ENCODE assay signal across 8 cellular contexts in the genomic region with DNA sequence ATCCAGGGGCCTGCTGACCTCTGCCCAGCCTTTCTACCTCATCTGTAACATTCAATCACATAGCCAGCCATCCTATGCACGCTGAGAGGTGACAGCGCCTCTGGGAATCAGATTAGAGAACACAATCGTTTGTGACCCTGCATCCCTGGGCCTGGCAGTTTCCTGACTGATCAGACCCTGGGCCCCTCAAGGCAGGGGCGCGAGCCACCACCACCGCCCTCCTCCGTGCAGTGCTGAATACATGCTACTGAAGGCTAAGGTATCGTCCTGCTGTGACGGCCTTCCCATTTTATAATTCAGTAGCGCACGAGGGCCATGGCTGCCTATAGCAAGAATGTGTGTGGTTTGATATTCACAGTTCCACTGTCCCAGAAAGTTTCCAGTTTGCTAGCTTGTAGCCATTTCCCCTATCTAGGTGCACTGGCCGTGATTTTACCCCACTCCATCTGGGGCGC. TPM values are rescaled to one million over a fixed set of nuclear protein-coding genes. Genes with fewer than 3 reads are reported as not detected.
DNase-seq lines count a peak whose midpoint lies in the region; ATAC-seq lines count a peak whose summit lies in the region.

No MANE protein-coding gene starts in this region.

- POLR2A ChIA-PET in naive thymus-derived CD4-positive, alpha-beta T cell (lab: Charles Lee), result interaction anchor here (1.8 kb wide), 1 partner anchor 9 kb away, joined by 9 read pairs; no protein-coding TSS in a partner anchor

- peak; percentile 69 for DNase-seq in NCI-H69 (lab: John Stamatoyannopoulos, UW)
- peak; percentile 70 for DNase-seq in ecto neural progenitor cell (ENCODE audit: low spot score)
- DNase-seq in naive thymus-derived CD4-positive, alpha-beta T cell, result peak in 2 of 9 donors; percentile 4 to 20
- no peak for DNase-seq in mesenteric fat pad (ENCODE audit: low spot score)
- no peak for DNase-seq in NCI-H510A (lab: John Stamatoyannopoulos, UW)

- peaks cover 14% of the 10 kb centered on the region; the same call in 1 of the 2 replicates for H3K4me1 ChIP-seq in ES-I3 (ENCODE audit: insufficient read depth, low read length)
- peaks cover 7 to 9% of the 10 kb centered on the region in 2 donors for H3K4me1 ChIP-seq in naive thymus-derived CD4-positive, alpha-beta T cell (ENCODE audit: control insufficient read depth in 2 of 2, insufficient read depth in 2 of 2, low read length in 2 of 2)

- H3K27me3 Mint-ChIP-seq in naive thymus-derived CD4-positive, alpha-beta T cell, result peaks cover 0 to 20% (median 0%) of the 10 kb centered on the region in 5 donors

- peak overlapping the region; percentile 66 to 95 (median 89) for H3K27ac Mint-ChIP-seq in naive thymus-derived CD4-positive, alpha-beta T cell

- peak overlapping the region; percentile 50 for H3K4me3 ChIP-seq in naive thymus-derived CD4-positive, alpha-beta T cell (ENCODE audit: low read length)

- no peak for ATAC-seq in naive thymus-derived CD4-positive, alpha-beta T cell
- ATAC-seq in GM18870 (IDR thresholded peaks at IDR 0.05; ENCODE audit: unreplicated experiment) (no peak), esophagus mucosa (no peak)

- H3K27me3 ChIP-seq in naive thymus-derived CD4-positive, alpha-beta T cell (ENCODE audit: control insufficient read depth in 2 of 2, insufficient read depth in 2 of 2, low read length in 2 of 2), result no peaks in the 10 kb centered on the region

- H3K27ac ChIP-seq in naive thymus-derived CD4-positive, alpha-beta T cell (ENCODE audit: low read depth, low read length), result no peak overlapping the region

- peaks cover 0 to 2% (median 0%) of the 10 kb centered on the region in 11 donors for H3K9me3 Mint-ChIP-seq in naive thymus-derived CD4-positive, alpha-beta T cell

- CTCF ChIA-PET in naive thymus-derived CD4-positive, alpha-beta T cell (lab: Charles Lee), result no interaction called here

- H3K4me3 Mint-ChIP-seq in naive thymus-derived CD4-positive, alpha-beta T cell, result peak overlapping the region; percentile 82 to 98 (median 94)

- H3K9ac ChIP-seq in ES-I3 (ENCODE audit: low read depth, low read length), result peak overlapping the region; percentile 36

- 0 out of 2 replicates have a peak, but pooled peaks cover 4% of the 10 kb centered on the region for H3K36me3 ChIP-seq in ES-I3 (ENCODE audit: insufficient read depth, low read length)
- peaks cover 0 to 13% (median 2%) of the 10 kb centered on the region in 3 experiments for H3K36me3 ChIP-seq in naive thymus-derived CD4-positive, alpha-beta T cell (ENCODE audit: control insufficient read depth in 2 of 3, insufficient read depth in 3 of 3, low read length in 3 of 3)

- H3K36me3 Mint-ChIP-seq in naive thymus-derived CD4-positive, alpha-beta T cell, result peaks cover 3 to 13% (median 7%) of the 10 kb centered on the region in 5 donors

- no peaks in the 10 kb centered on the region for H3K9me3 ChIP-seq in ES-I3 (ENCODE audit: control insufficient read depth, insufficient read depth, low read length)
- H3K9me3 ChIP-seq in naive thymus-derived CD4-positive, alpha-beta T cell (ENCODE audit: control insufficient read depth in 2 of 3, low read length in 3 of 3), result no peaks in the 10 kb centered on the region

- peaks cover 23 to 38% (median 30%) of the 10 kb centered on the region in 7 donors for H3K4me1 Mint-ChIP-seq in naive thymus-derived CD4-positive, alpha-beta T cell

- intact Hi-C loops in naive thymus-derived CD4-positive, alpha-beta T cell (cut with micrococcal nuclease), result loop anchor here (1.0 to 10.0 kb wide), 4 partner anchors 15 to 1719 kb away; partner anchors contain the start of gene PCCA (in 1 of the 2)

RNA-seq across cellular contexts. Expression of gene TMTC4, which starts 1.2 kb away (rescaled TPM):
- 10 to 100 TPM in 4 of 5 experiments, 1 to 10 TPM in 1; 9.3 to 25.1 (median 22.4) TPM for total RNA-seq in naive thymus-derived CD4-positive, alpha-beta T cell
- 1 to 10 TPM; 3.2 to 4.3 TPM for polyA plus RNA-seq in naive thymus-derived CD4-positive, alpha-beta T cell
- 10.2 TPM for total RNA-seq in mesenteric fat pad
- 5.6 TPM for total RNA-seq in esophagus mucosa

Comparison
In these comparisons a context has a peak if more than half of its experiments do, and no peak if none do; other contexts are left out.
1. DNase-seq: peak in NCI-H69 (single experiment) and ecto neural progenitor cell (single experiment); none in mesenteric fat pad (single experiment) and NCI-H510A (single experiment).